In genomic region chr15:90934949-90935751, GRCh38 we compare ENCODE assay signal across 8 cellular contexts. TPM values are rescaled to one million over a fixed set of nuclear protein-coding genes. Genes with fewer than 3 reads are reported as not detected.
A peak's percentile ranks its signal among the peaks of the same experiment; 100 is the strongest.
DNase-seq lines count a peak whose midpoint lies in the region; ATAC-seq and TF ChIP-seq lines count a peak whose summit lies in the region.

Gene UNC45A (plus strand): TSS chr15:90935285. CDS start chr15:90935325, 40 bp downstream.

- TF ChIP-seq CTCF in AG04449 (IDR thresholded peaks at IDR 0.05; ENCODE audit: insufficient read depth, low read length, missing control alignments), result no peak
- TF ChIP-seq CTCF in WTC11 (IDR thresholded peaks at IDR 0.05), result no peak
- TF ChIP-seq CTCF in cardiac fibroblast (IDR thresholded peaks at IDR 0.05; ENCODE audit: low read depth, low read length), result no peak

- peak within 1 kb of the TSS; percentile 93 for H3K4me3 Mint-ChIP-seq in WTC11

- H3K9me3 Mint-ChIP-seq in WTC11, result no peaks in the 10 kb centered on the region

- POLR2A ChIA-PET in AG04449 (lab: Yijun Ruan, JAX) (interaction anchor here (0.9 to 1.9 kb wide), 4 partner anchors 9 to 22 kb away, joined by 4 to 8 read pairs (median 6); partner anchors contain the start of gene RCCD1), WTC11 (lab: Charles Lee) (interaction anchor here (1.0 to 2.6 kb wide), 6 partner anchors 13 to 218 kb away, joined by 3 to 19 read pairs (median 6); partner anchors contain the start of genes BLM, MAN2A2 and RCCD1)

- H3K4me3 ChIP-seq in AG04449 (ENCODE audit: low read depth, low read length) (peak within 1 kb of the TSS; percentile 81), cardiac fibroblast (replicated peaks in 1 of 2; ENCODE audit: low read depth in 2 of 2, low read length in 2 of 2) (peak within 1 kb of the TSS; percentile 78 to 81)

- peaks cover 19% of the 10 kb centered on the region for H3K36me3 Mint-ChIP-seq in WTC11

- CTCF ChIA-PET in AG04449 (lab: Yijun Ruan, JAX) (interaction anchor here (1.0 to 20.3 kb wide), 22 partner anchors 15 to 673 kb away, joined by 3 to 479 read pairs (median 6); partner anchors contain the start of genes FES, MAN2A2 and RCCD1), WTC11 (lab: Charles Lee) (interaction anchor here (0.5 to 7.7 kb wide), 34 partner anchors 9 to 791 kb away, joined by 3 to 264 read pairs (median 4); partner anchors contain the start of genes BLM, FES, MAN2A2 and RCCD1)

- DNase-seq in AG04449 (ENCODE audit: low read depth, low spot score) (no peak), NCI-H2227 (lab: John Stamatoyannopoulos, UW; ENCODE audit: unreplicated experiment) (peak; percentile 91), WTC11 (ENCODE audit: low spot score) (peak; percentile 96), cardiac fibroblast (ENCODE audit: low read depth in 2 of 2) (peak; percentile 82 to 84), inferior parietal cortex (ENCODE audit: extremely low spot score) (peak; percentile 81)
- peak; percentile 82 to 96 for DNase-seq in stimulated activated CD4-positive, alpha-beta T cell treated with anti-CD3 and anti-CD28 coated beads, Interleukin-12 subunit alpha, Interleukin-12 subunit beta, amount 100 ng/mL, for 24 hours (ENCODE audit: low read depth in 2 of 2)

- peaks cover 23% of the 10 kb centered on the region for H3K4me1 Mint-ChIP-seq in WTC11

- peak within 1 kb of the TSS; percentile 96 for H3K27ac Mint-ChIP-seq in WTC11

- H3K27me3 Mint-ChIP-seq in WTC11 (ENCODE audit: low read depth), result peaks cover 12% of the 10 kb centered on the region

- ATAC-seq in GM18907 (IDR thresholded peaks at IDR 0.05; ENCODE audit: unreplicated experiment) (peak; percentile 67), HG03139 (IDR thresholded peaks at IDR 0.05; ENCODE audit: unreplicated experiment) (peak; percentile 57), WTC11 (peak; percentile 83)

TF ChIP-seq in WTC11, 78 proteins besides CTCF, POLR2A, EP300 and RAD21:
- TF ChIP-seq SP1 (CRISPR knock-in tag; conservative IDR thresholded peaks at IDR 0.05), result peak; percentile 68
- 0 out of 2 replicates have a peak, but pooled peaks have one; percentile 20 for TF ChIP-seq MAX (CRISPR knock-in tag; IDR thresholded peaks at IDR 0.05)
- peak; percentile 50; the same call in 1 of the 2 replicates for TF ChIP-seq HMGXB4 (CRISPR knock-in tag; IDR thresholded peaks at IDR 0.05)
- TF ChIP-seq ZNF423 (CRISPR knock-in tag; IDR thresholded peaks at IDR 0.05), result peak; percentile 92
- TF ChIP-seq MYBL2 (CRISPR knock-in tag; IDR thresholded peaks at IDR 0.05), result 0 out of 2 replicates have a peak, but pooled peaks have one; percentile 26
- TF ChIP-seq NFE2L1 (CRISPR knock-in tag; IDR thresholded peaks at IDR 0.05), result peak; percentile 35; the same call in 1 of the 2 replicates
- no peak for TF ChIP-seq NR2C2 (CRISPR knock-in tag; IDR thresholded peaks at IDR 0.05)
- TF ChIP-seq CREB1 (CRISPR knock-in tag; IDR thresholded peaks at IDR 0.05), result no peak
- 0 out of 2 replicates have a peak, but pooled peaks have one; percentile 19 for TF ChIP-seq SMAD3 (CRISPR knock-in tag; IDR thresholded peaks at IDR 0.05; ENCODE audit: borderline replicate concordance)
- peak; percentile 20; the same call in 1 of the 2 replicates for TF ChIP-seq GABPB1 (CRISPR knock-in tag; IDR thresholded peaks at IDR 0.05)
- 0 out of 2 replicates have a peak, but pooled peaks have one; percentile 23 for TF ChIP-seq E2F5 (CRISPR knock-in tag; IDR thresholded peaks at IDR 0.05)
- TF ChIP-seq ZNF121 (CRISPR knock-in tag; IDR thresholded peaks at IDR 0.05), result peak; percentile 99
- 0 out of 2 replicates have a peak, but pooled peaks have one; percentile 27 for TF ChIP-seq ZNF232 (CRISPR knock-in tag; IDR thresholded peaks at IDR 0.05)
- no peak for TF ChIP-seq PREB (CRISPR knock-in tag; IDR thresholded peaks at IDR 0.05; ENCODE audit: borderline replicate concordance)

RNA-seq across cellular contexts. Expression of gene UNC45A, which starts in this region (rescaled TPM):
- 92.1 to 102 TPM (median 101 TPM) in 3 replicates for total RNA-seq in WTC11 (2021)
